15 cellular contexts compared by ENCODE assay signal in the genomic region with DNA sequence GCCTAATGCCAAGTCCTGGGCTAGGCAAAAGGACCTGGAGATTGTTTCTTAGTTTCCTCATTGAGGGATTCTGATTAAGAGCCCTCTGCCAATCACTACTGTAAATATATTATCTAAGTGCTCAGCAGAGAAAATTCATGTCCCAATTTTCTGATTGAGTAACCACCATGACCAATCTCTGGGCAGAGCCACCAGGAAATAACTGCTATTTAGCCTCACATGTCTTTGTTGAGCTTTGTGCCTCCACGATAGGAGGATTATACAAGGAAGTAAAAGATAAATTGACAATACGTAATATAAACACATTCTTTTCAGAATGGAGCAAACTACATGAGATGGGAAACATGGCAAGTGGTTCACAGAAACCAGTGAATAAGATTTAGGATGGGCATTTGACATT.
"Had no signal": no experiment of that assay in that cellular context is flagged by ENCODE, and none has a peak within 500 bp of the region (broad histone marks: within the 10 kb centered on the region; RNA-seq: fewer than 3 reads in every experiment).

No MANE protein-coding gene starts in this region.

- H3K27ac ChIP-seq: esophagus muscularis mucosa, left ventricle myocardium inferior, ovary, stomach, thoracic aorta had no signal

- H3K9me3 ChIP-seq: esophagus muscularis mucosa, left ventricle myocardium inferior, mucosa of descending colon, ovary, stomach, thoracic aorta had no signal

- H3K27me3 ChIP-seq: esophagus muscularis mucosa, ovary, stomach had no signal

- H3K27me3 Mint-ChIP-seq: activated naive CD4-positive, alpha-beta T cell treated with anti-CD3 and anti-CD28 coated beads, Interleukin-2, amount 10 ng/mL, durations not matched to agents 7 days and 5 days; memory B cell; naive thymus-derived CD4-positive, alpha-beta T cell had no signal

- H3K4me1 Mint-ChIP-seq: activated naive CD4-positive, alpha-beta T cell treated with anti-CD3 and anti-CD28 coated beads, Interleukin-2, amount 10 ng/mL, durations not matched to agents 7 days and 5 days; memory B cell; naive thymus-derived CD4-positive, alpha-beta T cell had no signal

- H3K4me3 Mint-ChIP-seq: activated naive CD4-positive, alpha-beta T cell treated with anti-CD3 and anti-CD28 coated beads, Interleukin-2, amount 10 ng/mL, durations not matched to agents 7 days and 5 days; memory B cell; naive thymus-derived CD4-positive, alpha-beta T cell had no signal

- H3K36me3 ChIP-seq: esophagus muscularis mucosa, left ventricle myocardium inferior, ovary, stomach, thoracic aorta had no signal

- H3K27ac Mint-ChIP-seq: activated naive CD4-positive, alpha-beta T cell treated with anti-CD3 and anti-CD28 coated beads, Interleukin-2, amount 10 ng/mL, durations not matched to agents 7 days and 5 days; memory B cell; naive thymus-derived CD4-positive, alpha-beta T cell had no signal

- DNase-seq: activated CD4-positive, alpha-beta T cell treated with anti-CD3 and anti-CD28 coated beads for 1 hour; activated CD4-positive, alpha-beta T cell treated with anti-CD3 and anti-CD28 coated beads, Interleukin-2, amount 50 U/mL, for 4 hours; activated naive CD4-positive, alpha-beta T cell treated with anti-CD3 and anti-CD28 coated beads, Interleukin-2, amount 10 ng/mL, durations not matched to agents 7 days and 5 days; activated T-cell treated with anti-CD3 and anti-CD28 coated beads for 4 hours; kidney; left ventricle myocardium inferior; mucosa of descending colon; naive thymus-derived CD4-positive, alpha-beta T cell; ovary; stimulated activated CD4-positive, alpha-beta T cell treated with anti-CD3 and anti-CD28 coated beads, Interleukin-1b, Interleukin-23, amount 100 ng/mL, for 48 hours; stomach; T-helper 9 cell had no signal

- H3K36me3 Mint-ChIP-seq: activated naive CD4-positive, alpha-beta T cell treated with anti-CD3 and anti-CD28 coated beads, Interleukin-2, amount 10 ng/mL, durations not matched to agents 7 days and 5 days; memory B cell; naive thymus-derived CD4-positive, alpha-beta T cell had no signal

- ATAC-seq: mucosa of descending colon; naive thymus-derived CD4-positive, alpha-beta T cell had no signal

- H3K4me1 ChIP-seq: esophagus muscularis mucosa, left ventricle myocardium inferior, stomach had no signal

- H3K4me3 ChIP-seq: esophagus muscularis mucosa, left ventricle myocardium inferior, mucosa of descending colon, ovary, stomach, thoracic aorta had no signal

- H3K9me3 Mint-ChIP-seq: activated naive CD4-positive, alpha-beta T cell treated with anti-CD3 and anti-CD28 coated beads, Interleukin-2, amount 10 ng/mL, durations not matched to agents 7 days and 5 days had no signal
